In the genomic region with DNA sequence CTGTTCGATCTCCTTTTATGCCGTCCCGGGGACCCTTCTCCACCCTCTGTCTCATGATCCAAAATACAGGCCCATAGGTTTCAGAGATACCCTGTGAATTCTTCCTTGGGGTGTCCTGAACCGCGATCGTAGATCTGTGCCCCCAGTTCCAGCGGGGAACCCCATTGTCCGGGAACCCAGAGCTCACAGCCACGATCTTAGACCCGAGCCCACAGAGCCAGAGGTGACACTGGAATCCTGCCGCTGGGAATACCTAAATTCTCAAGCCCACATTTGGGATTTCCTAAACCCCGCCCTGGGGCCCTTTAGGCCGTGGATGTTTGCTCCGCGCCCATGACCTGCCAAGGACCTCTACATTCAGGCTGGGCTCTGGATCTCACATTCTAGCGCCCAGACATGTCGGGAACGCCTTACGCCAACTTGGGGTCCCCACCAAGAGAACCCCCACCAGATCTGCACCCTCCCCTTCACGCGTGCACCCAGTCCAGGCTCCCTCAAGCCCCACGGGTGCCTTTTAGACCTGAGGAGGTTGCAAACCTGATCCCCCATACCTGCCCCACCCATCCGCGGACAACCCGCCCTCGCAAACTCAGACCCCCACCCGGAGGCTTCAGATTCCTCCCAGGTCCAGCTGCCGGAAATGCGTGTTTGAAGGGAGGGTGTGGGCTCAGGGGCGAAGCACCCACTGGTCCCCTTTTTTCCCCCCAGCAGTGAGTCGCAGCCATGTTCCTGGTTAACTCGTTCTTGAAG, we compare ENCODE assay signal across 8 cellular contexts. TPM values are rescaled to one million over a fixed set of nuclear protein-coding genes. Genes with fewer than 3 reads are reported as not detected.
A peak's percentile ranks its signal among the peaks of the same experiment; 100 is the strongest.
DNase-seq lines count a peak whose midpoint lies in the region; ATAC-seq and TF ChIP-seq lines count a peak whose summit lies in the region.

No MANE protein-coding gene starts in this region.

- H3K4me1 ChIP-seq in SJCRH30 (peaks cover 5% of the 10 kb centered on the region; the same call in 1 of the 2 replicates), hepatocyte (ENCODE audit: insufficient read depth) (no peaks in the 10 kb centered on the region), sigmoid colon (peaks cover 0 to 30% (median 25%) of the 10 kb centered on the region in 4 donors)

- peak overlapping the region; percentile 93 for H3K4me2 ChIP-seq in hepatocyte

- peaks cover 9% of the 10 kb centered on the region for H4K20me1 ChIP-seq in hepatocyte (ENCODE audit: insufficient read depth, poor library complexity, severe bottlenecking)

- H3K4me3 ChIP-seq in AG09309 (ENCODE audit: control insufficient read depth, low read depth, low read length), result peak overlapping the region; percentile 99
- H3K4me3 ChIP-seq in SJCRH30, result peak overlapping the region; percentile 91
- H3K4me3 ChIP-seq in astrocyte of the cerebellum (ENCODE audit: low read depth, low read length), result peak overlapping the region; percentile 88
- peak overlapping the region; percentile 98 for H3K4me3 ChIP-seq in hepatocyte
- peak overlapping the region; percentile 56 to 94 (median 82) for H3K4me3 ChIP-seq in sigmoid colon

- intact Hi-C loops in sigmoid colon (cut with DNase I), result loop anchor here (1.0 to 5.0 kb wide), 2 partner anchors 12 to 383 kb away; a partner anchor contains a TSS

- H3K9me2 ChIP-seq in hepatocyte (replicated peaks; ENCODE audit: insufficient read depth), result no peaks in the 10 kb centered on the region

- no peak for DNase-seq in AG09309 (ENCODE audit: low read depth)
- peak; percentile 70 to 73 for DNase-seq in SJCRH30
- DNase-seq in astrocyte of the cerebellum (ENCODE audit: low read depth), result no peak
- DNase-seq in hepatocyte (ENCODE audit: low spot score), result peak; percentile 71
- DNase-seq in sigmoid colon, result peak; percentile 78

- no peak for TF ChIP-seq EP300 in sigmoid colon (IDR thresholded peaks at IDR 0.05)

- H3K9me3 ChIP-seq in KOPT-K1 (ENCODE audit: insufficient read depth, low read length, poor library complexity, severe bottlenecking), result no peaks in the 10 kb centered on the region
- H3K9me3 ChIP-seq in SJCRH30 (replicated peaks), result no peaks in the 10 kb centered on the region
- no peaks in the 10 kb centered on the region for H3K9me3 ChIP-seq in hepatocyte (ENCODE audit: low read depth)
- H3K9me3 ChIP-seq in sigmoid colon, result no peaks in the 10 kb centered on the region

- TF ChIP-seq POLR2A in sigmoid colon (IDR thresholded peaks at IDR 0.05), result no peak

- in situ Hi-C loops in astrocyte of the cerebellum (cut with HindIII; ENCODE audit: low sequenced_read_pairs), result no loop called here

- TF ChIP-seq CTCF in AG09309 (IDR thresholded peaks at IDR 0.05; ENCODE audit: control insufficient read depth, insufficient read depth, low read depth, low read length, missing control alignments), result no peak
- TF ChIP-seq CTCF in astrocyte of the cerebellum (IDR thresholded peaks at IDR 0.05; ENCODE audit: low read depth, low read length, missing control alignments), result no peak
- TF ChIP-seq CTCF in hepatocyte (IDR thresholded peaks at IDR 0.05; ENCODE audit: poor library complexity), result no peak
- no peak for TF ChIP-seq CTCF in sigmoid colon (IDR thresholded peaks at IDR 0.05)

- H3K27me3 ChIP-seq in SJCRH30 (no peaks in the 10 kb centered on the region), hepatocyte (no peaks in the 10 kb centered on the region), sigmoid colon (no peaks in the 10 kb centered on the region)

- H3K27ac ChIP-seq in KOPT-K1 (ENCODE audit: low read depth, low read length, poor library complexity, severe bottlenecking), result peak overlapping the region; percentile 87
- H3K27ac ChIP-seq in SJCRH30, result peak overlapping the region; percentile 85
- peak overlapping the region; percentile 100 for H3K27ac ChIP-seq in hepatocyte
- peak overlapping the region; percentile 89 to 100 (median 98) for H3K27ac ChIP-seq in sigmoid colon

- H2AFZ ChIP-seq in hepatocyte, result peak overlapping the region; percentile 62

- peaks cover 25% of the 10 kb centered on the region for H3K79me2 ChIP-seq in hepatocyte

- 1% methylated on average over 25 of the region's 32 CpGs for WGBS in hepatocyte (ENCODE audit: low lambda C conversion rate, missing lambda C conversion rate)
- WGBS in sigmoid colon, 2 donors, result 0% methylated on average over 32 of the region's 32 CpGs

- ATAC-seq in GM18517 (IDR thresholded peaks at IDR 0.05; ENCODE audit: unreplicated experiment) (peak; percentile 5), HG02852 (IDR thresholded peaks at IDR 0.05; ENCODE audit: unreplicated experiment) (no peak)

- peaks cover 30% of the 10 kb centered on the region for H3K36me3 ChIP-seq in KOPT-K1 (ENCODE audit: insufficient read depth, low read length)
- H3K36me3 ChIP-seq in SJCRH30, result peaks cover 33% of the 10 kb centered on the region
- no peaks in the 10 kb centered on the region for H3K36me3 ChIP-seq in hepatocyte (replicated peaks; ENCODE audit: insufficient read depth, low read depth)
- H3K36me3 ChIP-seq in sigmoid colon, result peaks cover 24 to 32% (median 27%) of the 10 kb centered on the region in 4 donors

RNA-seq across cellular contexts. Expression of a gene that starts 0.6 kb away (rescaled TPM):
- 339 and 397 TPM in 2 replicates for total RNA-seq in SJCRH30 (2014; rRNA removed; shearing (Covaris generic))
- 199 and 268 TPM in 2 replicates for total RNA-seq in hepatocyte
- polyA plus RNA-seq in hepatocyte, result 320 and 346 TPM in 2 replicates
- total RNA-seq in sigmoid colon, result 100 to 1,000 TPM; 101 to 116 (median 104) TPM
- polyA plus RNA-seq in sigmoid colon, result 100 to 1,000 TPM; 656 to 938 (median 931) TPM

RNA-seq across cellular contexts. Expression of a gene that starts 11.8 kb away (rescaled TPM):
- total RNA-seq in SJCRH30 (2014; rRNA removed; shearing (Covaris generic)), result 0.61 TPM in 1 of 2 replicates, not detected in the other
- total RNA-seq in hepatocyte (not detected in 2 replicates), sigmoid colon (10 to 100 TPM; 43.0 to 88.5 (median 72.4) TPM)
- polyA plus RNA-seq in hepatocyte (not detected in 2 replicates), sigmoid colon (10 to 100 TPM; 11.3 to 27.0 (median 11.4) TPM)

RNA-seq across cellular contexts. Expression of a gene that starts 25.2 kb away (rescaled TPM):
- total RNA-seq in SJCRH30 (2014; rRNA removed; shearing (Covaris generic)), result 212 and 217 TPM in 2 replicates
- total RNA-seq in hepatocyte (108 and 123 TPM in 2 replicates), sigmoid colon (100 to 1,000 TPM; 109 to 162 (median 153) TPM)
- polyA plus RNA-seq in hepatocyte (149 and 179 TPM in 2 replicates), sigmoid colon (100 to 1,000 TPM; 117 to 133 (median 125) TPM)

RNA-seq across cellular contexts. Expression of a gene that starts 25.8 kb away (rescaled TPM):
- total RNA-seq in SJCRH30 (2014; rRNA removed; shearing (Covaris generic)), result 140 and 153 TPM in 2 replicates
- total RNA-seq in hepatocyte (19.3 and 21.7 TPM in 2 replicates), sigmoid colon (100 to 1,000 TPM in 1 of 4 donors, 10 to 100 TPM in 3; 39.9 to 118 (median 83.5) TPM)
- polyA plus RNA-seq in hepatocyte (104 and 115 TPM in 2 replicates), sigmoid colon (10 to 100 TPM; 46.7 to 96.1 (median 52.0) TPM)

RNA-seq across cellular contexts. Expression of a gene that starts 29.5 kb away (rescaled TPM):
- 0.79 and 1.4 TPM in 2 replicates for total RNA-seq in SJCRH30 (2014; rRNA removed; shearing (Covaris generic))
- total RNA-seq in hepatocyte, result not detected in 2 replicates
- polyA plus RNA-seq in hepatocyte, result not detected in 2 replicates
- total RNA-seq in sigmoid colon, result not detected
- not detected for polyA plus RNA-seq in sigmoid colon

Comparison
In these comparisons a context has a peak if more than half of its experiments do, and no peak if none do; other contexts are left out.
1. DNase-seq: peak in SJCRH30 (2 of 2), hepatocyte (single experiment) and sigmoid colon (single experiment); none in AG09309 (single experiment) and astrocyte of the cerebellum (single experiment).
2. RNA of a gene that starts 11.8 kb away (total RNA-seq): 43.0 to 88.5 TPM in sigmoid colon; 0.61 TPM in SJCRH30 and not detected in hepatocyte; every median in the first group is over 10 times any median in the second.
3. Peak in every context shown above with its lines, with median percentiles within 50 percentile points of each other: H3K4me3 ChIP-seq and H3K27ac ChIP-seq.